In genomic region chr4:78661923-78662521, GRCh38 we compare ENCODE assay signal across 9 cellular contexts.
DNase-seq lines count a peak whose midpoint lies in the region; ATAC-seq and TF ChIP-seq lines count a peak whose summit lies in the region.
"Had no signal": no experiment of that assay in that cellular context is flagged by ENCODE, and none has a peak within 500 bp of the region (broad histone marks: within the 10 kb centered on the region; RNA-seq: fewer than 3 reads in every experiment).

No MANE protein-coding gene starts in this region.

- TF ChIP-seq CTCF in VCaP (conservative IDR thresholded peaks at IDR 0.05), result no peak

- ATAC-seq in GM18873 (IDR thresholded peaks at IDR 0.05; ENCODE audit: low FRiP score, unreplicated experiment) (peak; percentile 85), HG03066 (IDR thresholded peaks at IDR 0.05; ENCODE audit: low read depth, unreplicated experiment) (peak; percentile 80), left lobe of liver (peak; percentile 81)

- DNase-seq in AG08396 (ENCODE audit: low spot score) (peak; percentile 13), left lobe of liver (ENCODE audit: low spot score) (no peak), mesenteric fat pad (ENCODE audit: low spot score) (no peak), D341Med (ENCODE audit: low spot score) (no peak)
- DNase-seq in stimulated activated CD4-positive, alpha-beta T cell treated with anti-CD3 and anti-CD28 coated beads, Interleukin-4, amount 100 ng/mL, for 4 hours, result no peak

- peak overlapping the region; percentile 36 for H3K27ac ChIP-seq in VCaP
- H3K27ac ChIP-seq: epithelial cell of prostate had no signal
